ENCODE assay signal across 19 cellular contexts in genomic region chr12:93408813-93409212, GRCh38. TPM values are rescaled to one million over a fixed set of nuclear protein-coding genes. Genes with fewer than 3 reads are reported as not detected.
DNase-seq lines count a peak whose midpoint lies in the region; ATAC-seq and TF ChIP-seq lines count a peak whose summit lies in the region.
"Had no signal": no experiment of that assay in that cellular context is flagged by ENCODE, and none has a peak within 500 bp of the region (broad histone marks: within the 10 kb centered on the region; RNA-seq: fewer than 3 reads in every experiment).

No MANE protein-coding gene starts in this region.

- intact Hi-C loops in tibial artery (cut with DNase I; ENCODE audit: low total_unique reads): no loop called here

- DNase-seq in activated naive CD4-positive, alpha-beta T cell treated with anti-CD3 and anti-CD28 coated beads, Interleukin-2, amount 50 U/mL, for 72 hours (ENCODE audit: low spot score in 2 of 2): no peak
- DNase-seq in activated naive CD4-positive, alpha-beta T cell treated with anti-CD3 and anti-CD28 coated beads, Interleukin-2, amount 50 U/mL, for 16 hours: no peak
- DNase-seq in SK-N-MC (ENCODE audit: low read depth, low spot score): no peak
- DNase-seq in activated naive CD8-positive, alpha-beta T cell treated with anti-CD3 and anti-CD28 coated beads, Interleukin-2, amount 50 U/mL, for 24 hours: no peak
- DNase-seq in stimulated activated effector memory CD8-positive, alpha-beta T cell treated with anti-CD3 and anti-CD28 coated beads, Interleukin-12 subunit alpha, Interleukin-12 subunit beta, amount 100 ng/mL, for 72 hours (ENCODE audit: low spot score in 2 of 2): no peak
- DNase-seq in substantia nigra (lab: John Stamatoyannopoulos, UW): no peak
- no peak for DNase-seq in tibial artery
- DNase-seq in ecto neural progenitor cell (ENCODE audit: low spot score): no peak
- DNase-seq: activated effector memory CD4-positive, alpha-beta T cell treated with anti-CD3 and anti-CD28 coated beads, Interleukin-2, amount 50 U/mL, for 16 hours; mesendoderm; MG63; naive B cell; NCI-H1694; OCI-M1; posterior cingulate gyrus; stimulated activated CD4-positive, alpha-beta T cell treated with anti-CD3 and anti-CD28 coated beads, Interleukin-2, amount 100 ng/mL, for 24 hours; stomach had no signal

- H3K27me3 Mint-ChIP-seq in activated naive CD8-positive, alpha-beta T cell treated with anti-CD3 and anti-CD28 coated beads, Interleukin-2, amount 50 U/mL, for 24 hours: no peaks in the 10 kb centered on the region
- H3K27me3 Mint-ChIP-seq: naive B cell, type B pancreatic cell had no signal

- H3K36me3 Mint-ChIP-seq in activated naive CD4-positive, alpha-beta T cell treated with anti-CD3 and anti-CD28 coated beads, Interleukin-2, amount 50 U/mL, for 72 hours: peaks cover 0 to 63% of the 10 kb centered on the region in 2 donors
- peaks cover 65% of the 10 kb centered on the region for H3K36me3 Mint-ChIP-seq in activated naive CD8-positive, alpha-beta T cell treated with anti-CD3 and anti-CD28 coated beads, Interleukin-2, amount 50 U/mL, for 24 hours (ENCODE audit: low read depth)
- H3K36me3 Mint-ChIP-seq in stimulated activated effector memory CD8-positive, alpha-beta T cell treated with anti-CD3 and anti-CD28 coated beads, Interleukin-12 subunit alpha, Interleukin-12 subunit beta, amount 100 ng/mL, for 72 hours: peaks cover 83% of the 10 kb centered on the region

- H3K4me1 ChIP-seq in tibial artery: peaks cover 0 to 40% (median 1%) of the 10 kb centered on the region in 4 donors

- H3K9me3 ChIP-seq in SK-N-MC (ENCODE audit: low read depth, low read length) (no peaks in the 10 kb centered on the region), tibial artery (no peaks in the 10 kb centered on the region)
- H3K9me3 ChIP-seq: MG63, stomach had no signal

- H3K27me3 ChIP-seq in tibial artery: no peaks in the 10 kb centered on the region
- H3K27me3 ChIP-seq: MG63, stomach had no signal

- peak overlapping the region; percentile 19 to 42 for H3K27ac Mint-ChIP-seq in activated naive CD4-positive, alpha-beta T cell treated with anti-CD3 and anti-CD28 coated beads, Interleukin-2, amount 50 U/mL, for 72 hours
- peak overlapping the region; percentile 71 for H3K27ac Mint-ChIP-seq in activated naive CD8-positive, alpha-beta T cell treated with anti-CD3 and anti-CD28 coated beads, Interleukin-2, amount 50 U/mL, for 24 hours
- H3K27ac Mint-ChIP-seq in stimulated activated effector memory CD8-positive, alpha-beta T cell treated with anti-CD3 and anti-CD28 coated beads, Interleukin-12 subunit alpha, Interleukin-12 subunit beta, amount 100 ng/mL, for 72 hours: peak overlapping the region; percentile 36
- H3K27ac Mint-ChIP-seq: type B pancreatic cell had no signal

- H3K27ac ChIP-seq in SK-N-MC: peak overlapping the region; percentile 70
- no peak overlapping the region for H3K27ac ChIP-seq in substantia nigra (ENCODE audit: low read depth, low read length, poor library complexity, severe bottlenecking)
- H3K27ac ChIP-seq in tibial artery: no peak overlapping the region
- H3K27ac ChIP-seq: stomach had no signal

- H3K9ac ChIP-seq in SK-N-MC (ENCODE audit: insufficient read length): no peak overlapping the region

- H3K4me1 Mint-ChIP-seq in activated naive CD8-positive, alpha-beta T cell treated with anti-CD3 and anti-CD28 coated beads, Interleukin-2, amount 50 U/mL, for 24 hours: peaks cover 58% of the 10 kb centered on the region
- peaks cover 42% of the 10 kb centered on the region for H3K4me1 Mint-ChIP-seq in stimulated activated effector memory CD8-positive, alpha-beta T cell treated with anti-CD3 and anti-CD28 coated beads, Interleukin-12 subunit alpha, Interleukin-12 subunit beta, amount 100 ng/mL, for 72 hours

- no peak for TF ChIP-seq CTCF in tibial artery (IDR thresholded peaks at IDR 0.05)

- H3K4me3 ChIP-seq in SK-N-MC: no peak overlapping the region
- H3K4me3 ChIP-seq in tibial artery: no peak overlapping the region
- H3K4me3 ChIP-seq: MG63, stomach had no signal

- peaks cover 57% of the 10 kb centered on the region for H3K36me3 ChIP-seq in SK-N-MC (ENCODE audit: insufficient read depth, low read length)
- H3K36me3 ChIP-seq in tibial artery: peaks cover 0 to 9% (median 4%) of the 10 kb centered on the region in 3 donors

- no peak overlapping the region for H3K4me3 Mint-ChIP-seq in activated naive CD8-positive, alpha-beta T cell treated with anti-CD3 and anti-CD28 coated beads, Interleukin-2, amount 50 U/mL, for 24 hours
- no peak overlapping the region for H3K4me3 Mint-ChIP-seq in stimulated activated effector memory CD8-positive, alpha-beta T cell treated with anti-CD3 and anti-CD28 coated beads, Interleukin-12 subunit alpha, Interleukin-12 subunit beta, amount 100 ng/mL, for 72 hours
- H3K4me3 Mint-ChIP-seq: naive B cell, type B pancreatic cell had no signal

- peaks cover 0 to 4% of the 10 kb centered on the region in 2 donors for H3K9me3 Mint-ChIP-seq in activated naive CD4-positive, alpha-beta T cell treated with anti-CD3 and anti-CD28 coated beads, Interleukin-2, amount 50 U/mL, for 72 hours
- no peaks in the 10 kb centered on the region for H3K9me3 Mint-ChIP-seq in activated naive CD8-positive, alpha-beta T cell treated with anti-CD3 and anti-CD28 coated beads, Interleukin-2, amount 50 U/mL, for 24 hours
- no peaks in the 10 kb centered on the region for H3K9me3 Mint-ChIP-seq in stimulated activated effector memory CD8-positive, alpha-beta T cell treated with anti-CD3 and anti-CD28 coated beads, Interleukin-12 subunit alpha, Interleukin-12 subunit beta, amount 100 ng/mL, for 72 hours
- H3K9me3 Mint-ChIP-seq: naive B cell had no signal

- ATAC-seq in activated naive CD4-positive, alpha-beta T cell treated with anti-CD3 and anti-CD28 coated beads, Interleukin-2, amount 50 U/mL, for 72 hours: peak; percentile 16 to 50
- peak; percentile 40 for ATAC-seq in activated naive CD8-positive, alpha-beta T cell treated with anti-CD3 and anti-CD28 coated beads, Interleukin-2, amount 50 U/mL, for 24 hours
- peak; percentile 67 for ATAC-seq in stimulated activated effector memory CD8-positive, alpha-beta T cell treated with anti-CD3 and anti-CD28 coated beads, Interleukin-12 subunit alpha, Interleukin-12 subunit beta, amount 100 ng/mL, for 72 hours
- ATAC-seq: Right ventricle myocardium inferior had no signal

RNA-seq across cellular contexts. Expression of gene NUDT4, which starts 31.1 kb away (rescaled TPM):
- 10 to 100 TPM; 65.6 to 88.9 TPM for total RNA-seq in activated naive CD4-positive, alpha-beta T cell treated with anti-CD3 and anti-CD28 coated beads, Interleukin-2, amount 50 U/mL, for 72 hours

RNA-seq across cellular contexts. Expression of gene UBE2N, which starts 32.9 kb away (rescaled TPM):
- 100 to 1,000 TPM; 164 to 188 TPM for total RNA-seq in activated naive CD4-positive, alpha-beta T cell treated with anti-CD3 and anti-CD28 coated beads, Interleukin-2, amount 50 U/mL, for 72 hours

RNA-seq across cellular contexts. Expression of gene MRPL42, which starts 58.5 kb away (rescaled TPM):
- 10 to 100 TPM; 60.9 to 64.0 TPM for total RNA-seq in activated naive CD4-positive, alpha-beta T cell treated with anti-CD3 and anti-CD28 coated beads, Interleukin-2, amount 50 U/mL, for 72 hours
